In the genomic region with DNA sequence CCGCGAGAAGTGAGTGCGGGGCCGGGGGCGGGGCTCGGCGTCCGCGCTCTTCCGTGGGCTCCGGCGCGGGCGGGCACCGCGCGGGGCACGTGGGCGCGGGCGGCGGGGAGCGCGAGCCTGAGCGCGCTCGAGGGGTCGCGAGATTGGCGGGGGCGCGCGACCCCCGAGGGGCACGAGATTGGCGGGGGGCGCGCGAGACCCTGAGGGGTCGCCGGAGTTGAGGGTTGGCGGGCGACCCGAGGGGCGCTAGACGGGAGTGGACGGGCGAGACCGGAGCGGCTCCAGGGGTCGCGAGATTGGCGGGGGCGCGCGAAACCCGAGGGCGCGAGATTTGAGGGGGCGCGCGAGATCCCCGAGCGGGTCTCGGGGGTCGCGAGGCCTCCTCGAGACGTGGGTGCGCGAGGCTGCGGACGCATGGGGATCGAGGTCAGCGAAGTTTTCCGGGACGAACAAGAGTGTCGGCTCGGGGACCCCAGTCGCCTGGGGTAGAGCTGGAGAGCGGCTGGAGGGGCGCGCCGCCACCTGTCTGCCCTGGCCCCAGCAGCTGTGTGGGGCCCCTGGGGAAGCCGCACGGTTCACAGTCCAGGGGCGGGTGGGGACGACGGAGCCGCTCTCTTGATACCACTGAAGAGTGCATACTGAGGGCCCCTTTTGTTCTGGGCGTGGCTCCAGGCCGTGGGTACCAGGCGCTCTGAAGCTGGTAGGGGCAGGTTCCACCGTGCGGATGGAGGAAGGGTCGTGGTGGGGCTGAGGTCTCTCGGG, we compare ENCODE assay signal across 9 cellular contexts. TPM values are rescaled to one million over a fixed set of nuclear protein-coding genes. Genes with fewer than 3 reads are reported as not detected.
A peak's percentile ranks its signal among the peaks of the same experiment; 100 is the strongest.
DNase-seq lines count a peak whose midpoint lies in the region; TF ChIP-seq lines count a peak whose summit lies in the region.
"Had no signal": no experiment of that assay in that cellular context is flagged by ENCODE, and none has a peak within 500 bp of the region (broad histone marks: within the 10 kb centered on the region; RNA-seq: fewer than 3 reads in every experiment).

No MANE protein-coding gene starts in this region.

- H3K9ac ChIP-seq in Karpas-422 (ENCODE audit: low read length) = peak overlapping the region; percentile 60
- H3K9ac ChIP-seq in skeletal muscle satellite cell (ENCODE audit: low read depth, low read length) = peak overlapping the region; percentile 86

- no peak overlapping the region for H3K27ac ChIP-seq in Karpas-422 (ENCODE audit: low read length)
- H3K27ac ChIP-seq in left ventricle myocardium inferior (replicated peaks) = peak overlapping the region; percentile 99

- H3K4me3 Mint-ChIP-seq in activated T-helper 1 cell treated with anti-CD3 and anti-CD28 coated beads, Interleukin-12 subunit alpha, Interleukin-12 subunit beta, Interleukin-2, Interleukin-4 antibody, amounts not matched to agents 30 ng/mL and 10 ng/mL and 1 ng/mL, durations not matched to agents 14 hours and 24 hours and 36 hours = peak overlapping the region; percentile 89

- no peak for TF ChIP-seq CTCF in left ventricle myocardium inferior (IDR thresholded peaks at IDR 0.05; ENCODE audit: borderline replicate concordance)

- intact Hi-C loops in activated T-helper 1 cell treated with anti-CD3 and anti-CD28 coated beads, Interleukin-12 subunit alpha, Interleukin-12 subunit beta, Interleukin-2, Interleukin-4 antibody, amounts not matched to agents 30 ng/mL and 10 ng/mL and 1 ng/mL, durations not matched to agents 14 hours and 24 hours and 36 hours (cut with micrococcal nuclease) = loop anchor here (2.0 to 5.0 kb wide), 5 partner anchors 128 to 499 kb away; partner anchors contain the start of genes COPE, DDX49 and MPV17L2
- intact Hi-C loops in left ventricle myocardium inferior (cut with micrococcal nuclease) = no loop called here

- H3K4me3 ChIP-seq in Karpas-422 (ENCODE audit: low read length) = peak overlapping the region; percentile 47; the same call in 1 of the 2 replicates
- peak overlapping the region; percentile 86 for H3K4me3 ChIP-seq in left ventricle myocardium inferior
- H3K4me3 ChIP-seq in skeletal muscle satellite cell (ENCODE audit: low read length) = peak overlapping the region; percentile 87

- H3K27ac Mint-ChIP-seq in activated T-helper 1 cell treated with anti-CD3 and anti-CD28 coated beads, Interleukin-12 subunit alpha, Interleukin-12 subunit beta, Interleukin-2, Interleukin-4 antibody, amounts not matched to agents 30 ng/mL and 10 ng/mL and 1 ng/mL, durations not matched to agents 14 hours and 24 hours and 36 hours = peak overlapping the region; percentile 75

- H3K27me3 ChIP-seq in Karpas-422 (ENCODE audit: low read length) (no peaks in the 10 kb centered on the region; the same call in 1 of the 2 replicates), left ventricle myocardium inferior (ENCODE audit: low read depth) (peaks cover 37% of the 10 kb centered on the region), skeletal muscle satellite cell (ENCODE audit: control insufficient read depth, insufficient read depth, low read length) (no peaks in the 10 kb centered on the region)

- peaks cover 36% of the 10 kb centered on the region for H4K20me1 ChIP-seq in Karpas-422 (ENCODE audit: insufficient read depth, low read depth, low read length)

- DNase-seq in NCI-H146 (lab: John Stamatoyannopoulos, UW) = peak; percentile 48
- no peak for DNase-seq in NCI-H146 treated with DMSO at 0.1 percent for 48 hours (lab: John Stamatoyannopoulos, UW; ENCODE audit: unreplicated experiment)
- peak; percentile 63 for DNase-seq in Karpas-422
- no peak for DNase-seq in activated T-helper 1 cell treated with anti-CD3 and anti-CD28 coated beads, Interleukin-12 subunit alpha, Interleukin-12 subunit beta, Interleukin-2, Interleukin-4 antibody, amounts not matched to agents 30 ng/mL and 10 ng/mL and 1 ng/mL, durations not matched to agents 14 hours and 24 hours and 36 hours (ENCODE audit: low spot score)
- no peak for DNase-seq in left ventricle myocardium inferior
- DNase-seq in HT-29 (ENCODE audit: low spot score) = no peak
- no peak for DNase-seq in NCI-H774 (lab: John Stamatoyannopoulos, UW)

- peaks cover 73% of the 10 kb centered on the region for H3K4me1 Mint-ChIP-seq in activated T-helper 1 cell treated with anti-CD3 and anti-CD28 coated beads, Interleukin-12 subunit alpha, Interleukin-12 subunit beta, Interleukin-2, Interleukin-4 antibody, amounts not matched to agents 30 ng/mL and 10 ng/mL and 1 ng/mL, durations not matched to agents 14 hours and 24 hours and 36 hours (ENCODE audit: low read depth)

- H3K36me3 Mint-ChIP-seq in activated T-helper 1 cell treated with anti-CD3 and anti-CD28 coated beads, Interleukin-12 subunit alpha, Interleukin-12 subunit beta, Interleukin-2, Interleukin-4 antibody, amounts not matched to agents 30 ng/mL and 10 ng/mL and 1 ng/mL, durations not matched to agents 14 hours and 24 hours and 36 hours (ENCODE audit: low read depth) = peaks cover 4% of the 10 kb centered on the region

- peak overlapping the region; percentile 59 for H3K4me2 ChIP-seq in Karpas-422 (ENCODE audit: low read depth, low read length, poor library complexity, severe bottlenecking)
- H3K4me2 ChIP-seq in skeletal muscle satellite cell (ENCODE audit: low read length) = peak overlapping the region; percentile 98

- H3K9me3 ChIP-seq in Karpas-422 (ENCODE audit: low read length) (no peaks in the 10 kb centered on the region), left ventricle myocardium inferior (replicated peaks) (no peaks in the 10 kb centered on the region), skeletal muscle satellite cell (replicated peaks; ENCODE audit: low read length) (no peaks in the 10 kb centered on the region)

- no peak overlapping the region for H2AFZ ChIP-seq in Karpas-422 (ENCODE audit: low read length)

- H3K9me3 Mint-ChIP-seq in activated T-helper 1 cell treated with anti-CD3 and anti-CD28 coated beads, Interleukin-12 subunit alpha, Interleukin-12 subunit beta, Interleukin-2, Interleukin-4 antibody, amounts not matched to agents 30 ng/mL and 10 ng/mL and 1 ng/mL, durations not matched to agents 14 hours and 24 hours and 36 hours = no peaks in the 10 kb centered on the region

- H3K36me3 ChIP-seq in Karpas-422 (ENCODE audit: insufficient read depth, low read length) (no peaks in the 10 kb centered on the region), left ventricle myocardium inferior (no peaks in the 10 kb centered on the region), skeletal muscle satellite cell (ENCODE audit: insufficient read depth, low read length) (no peaks in the 10 kb centered on the region)

- no peaks in the 10 kb centered on the region for H3K9me2 ChIP-seq in Karpas-422 (replicated peaks; ENCODE audit: insufficient read depth, low read length)

- H3K79me2 ChIP-seq in Karpas-422 (ENCODE audit: low read length) = no peaks in the 10 kb centered on the region

- H3K4me1 ChIP-seq in Karpas-422 (ENCODE audit: low read length) (peaks cover 30% of the 10 kb centered on the region), left ventricle myocardium inferior (peaks cover 83% of the 10 kb centered on the region), skeletal muscle satellite cell (ENCODE audit: control insufficient read depth, insufficient read depth, low read length) (peaks cover 59% of the 10 kb centered on the region)

- H3K27me3 Mint-ChIP-seq in activated T-helper 1 cell treated with anti-CD3 and anti-CD28 coated beads, Interleukin-12 subunit alpha, Interleukin-12 subunit beta, Interleukin-2, Interleukin-4 antibody, amounts not matched to agents 30 ng/mL and 10 ng/mL and 1 ng/mL, durations not matched to agents 14 hours and 24 hours and 36 hours (ENCODE audit: insufficient read depth) = peaks cover 5% of the 10 kb centered on the region

RNA-seq across cellular contexts. Expression of gene SSBP4, which starts 0.7 kb away (rescaled TPM):
- 22.5 and 73.2 TPM in 2 replicates for total RNA-seq in Karpas-422 (2014; rRNA removed; shearing (Covaris generic); ENCODE audit: low replicate concordance)
- total RNA-seq in activated T-helper 1 cell treated with anti-CD3 and anti-CD28 coated beads, Interleukin-12 subunit alpha, Interleukin-12 subunit beta, Interleukin-2, Interleukin-4 antibody, amounts not matched to agents 30 ng/mL and 10 ng/mL and 1 ng/mL, durations not matched to agents 14 hours and 24 hours and 36 hours = 135 and 141 TPM in 2 replicates
- 30.8 TPM for total RNA-seq in left ventricle myocardium inferior
- total RNA-seq in skeletal muscle satellite cell (2012; rRNA removed) = 72.2 and 73.2 TPM in 2 replicates
- total RNA-seq in HT-29 (2014; rRNA removed; shearing (Covaris generic)) = 78.0 and 87.1 TPM in 2 replicates

RNA-seq across cellular contexts. Expression of gene ISYNA1, which starts 18.1 kb away (rescaled TPM):
- total RNA-seq in Karpas-422 (2014; rRNA removed; shearing (Covaris generic); ENCODE audit: low replicate concordance) = 4.1 and 10.0 TPM in 2 replicates
- total RNA-seq in activated T-helper 1 cell treated with anti-CD3 and anti-CD28 coated beads, Interleukin-12 subunit alpha, Interleukin-12 subunit beta, Interleukin-2, Interleukin-4 antibody, amounts not matched to agents 30 ng/mL and 10 ng/mL and 1 ng/mL, durations not matched to agents 14 hours and 24 hours and 36 hours = 9.0 and 10.7 TPM in 2 replicates
- total RNA-seq in left ventricle myocardium inferior = 24.1 TPM
- total RNA-seq in skeletal muscle satellite cell (2012; rRNA removed) = 2.0 and 5.1 TPM in 2 replicates
- total RNA-seq in HT-29 (2014; rRNA removed; shearing (Covaris generic)) = 5.3 and 14.9 TPM in 2 replicates

RNA-seq across cellular contexts. Expression of gene LRRC25, which starts 22.5 kb away (rescaled TPM):
- 1.6 and 2.2 TPM in 2 replicates for total RNA-seq in Karpas-422 (2014; rRNA removed; shearing (Covaris generic); ENCODE audit: low replicate concordance)
- total RNA-seq in activated T-helper 1 cell treated with anti-CD3 and anti-CD28 coated beads, Interleukin-12 subunit alpha, Interleukin-12 subunit beta, Interleukin-2, Interleukin-4 antibody, amounts not matched to agents 30 ng/mL and 10 ng/mL and 1 ng/mL, durations not matched to agents 14 hours and 24 hours and 36 hours = not detected in 2 replicates
- 2.4 TPM for total RNA-seq in left ventricle myocardium inferior
- not detected in 2 replicates for total RNA-seq in skeletal muscle satellite cell (2012; rRNA removed)
- not detected in 2 replicates for total RNA-seq in HT-29 (2014; rRNA removed; shearing (Covaris generic))
- total RNA-seq: Daoy had no signal

RNA-seq across cellular contexts. Expression of gene GDF15, which starts 33.9 kb away (rescaled TPM):
- total RNA-seq in Karpas-422 (2014; rRNA removed; shearing (Covaris generic); ENCODE audit: low replicate concordance) = 0.97 TPM in 1 of 2 replicates, not detected in the other
- total RNA-seq in activated T-helper 1 cell treated with anti-CD3 and anti-CD28 coated beads, Interleukin-12 subunit alpha, Interleukin-12 subunit beta, Interleukin-2, Interleukin-4 antibody, amounts not matched to agents 30 ng/mL and 10 ng/mL and 1 ng/mL, durations not matched to agents 14 hours and 24 hours and 36 hours = not detected in 2 replicates
- total RNA-seq in left ventricle myocardium inferior = 0.33 TPM
- total RNA-seq in skeletal muscle satellite cell (2012; rRNA removed) = 11.1 and 73.8 TPM in 2 replicates
- 529 and 584 TPM in 2 replicates for total RNA-seq in HT-29 (2014; rRNA removed; shearing (Covaris generic))

Comparison
In these comparisons a context has a peak if more than half of its experiments do, and no peak if none do; other contexts are left out.
1. DNase-seq: peak in NCI-H146 (single experiment) and Karpas-422 (single experiment); none in NCI-H146 treated with DMSO at 0.1 percent for 48 hours (single experiment), activated T-helper 1 cell treated with anti-CD3 and anti-CD28 coated beads, Interleukin-12 subunit alpha, Interleukin-12 subunit beta, Interleukin-2, Interleukin-4 antibody, amounts not matched to agents 30 ng/mL and 10 ng/mL and 1 ng/mL, durations not matched to agents 14 hours and 24 hours and 36 hours (single experiment), left ventricle myocardium inferior (single experiment), HT-29 (single experiment) and NCI-H774 (single experiment).
2. Peak in every context shown above with its lines, with median percentiles within 50 percentile points of each other: H3K4me3 ChIP-seq.